In genomic region chr16:28218109-28218508, GRCh38 we compare ENCODE assay signal across 8 cellular contexts. TPM values are rescaled to one million over a fixed set of nuclear protein-coding genes. Genes with fewer than 3 reads are reported as not detected.
A peak's percentile ranks its signal among the peaks of the same experiment; 100 is the strongest.
DNase-seq lines count a peak whose midpoint lies in the region; ATAC-seq and TF ChIP-seq lines count a peak whose summit lies in the region.

No MANE protein-coding gene starts in this region.

- no peaks in the 10 kb centered on the region for H3K9me3 ChIP-seq in psoas muscle

- in situ Hi-C loops in astrocyte of the spinal cord (cut with HindIII; ENCODE audit: low sequenced_read_pairs), result no loop called here

- no peaks in the 10 kb centered on the region for H3K4me1 ChIP-seq in psoas muscle

- TF ChIP-seq CTCF in astrocyte of the spinal cord (IDR thresholded peaks at IDR 0.05; ENCODE audit: low read depth, low read length), result peak; percentile 63
- no peak for TF ChIP-seq CTCF in omental fat pad (IDR thresholded peaks at IDR 0.05)
- no peak for TF ChIP-seq CTCF in psoas muscle (IDR thresholded peaks at IDR 0.05)

- H3K4me3 ChIP-seq in astrocyte of the spinal cord (ENCODE audit: low read depth, low read length) (no peak overlapping the region), psoas muscle (no peak overlapping the region)

- CTCF ChIA-PET in HEK293T (lab: Yijun Ruan, JAX), result interaction anchor here (1.0 kb wide), 1 partner anchor 98 kb away, joined by 3 read pairs; no protein-coding TSS in a partner anchor

- peak; percentile 64 for DNase-seq in D341Med (ENCODE audit: low spot score)
- peak; percentile 55 for DNase-seq in HEK293T (ENCODE audit: extremely low spot score)
- peak; percentile 26 to 71 (median 57) for DNase-seq in T-helper 1 cell
- peak; percentile 40 for DNase-seq in astrocyte of the spinal cord (ENCODE audit: low read depth, low spot score)
- DNase-seq in mucosa of gallbladder (ENCODE audit: low spot score), result peak; percentile 40
- DNase-seq in NCI-H187 (lab: John Stamatoyannopoulos, UW), result no peak
- DNase-seq in omental fat pad (ENCODE audit: low spot score), result no peak
- no peak for DNase-seq in psoas muscle

- POLR2A ChIA-PET in HEK293T (lab: Yijun Ruan, JAX), result no interaction called here

- intact Hi-C loops in psoas muscle (cut with DNase I), result no loop called here

- no peaks in the 10 kb centered on the region for H3K27me3 ChIP-seq in psoas muscle (ENCODE audit: insufficient read depth in 3 of 3, low read length in 2 of 3)

- no peaks in the 10 kb centered on the region for H3K36me3 ChIP-seq in psoas muscle (ENCODE audit: insufficient read depth in 1 of 2, low read depth in 1 of 2)

- H3K27ac ChIP-seq in psoas muscle, result no peak overlapping the region

- no peak for ATAC-seq in omental fat pad (ENCODE audit: low FRiP score)
- no peak for ATAC-seq in psoas muscle

- 79 to 86% (median 82%) methylated on average over 4 of the region's 4 CpGs for WGBS in psoas muscle, 3 donors

TF ChIP-seq in HEK293T, 16 proteins besides CTCF, POLR2A, EP300 and RAD21:
- TF ChIP-seq LEF1 (IDR thresholded peaks at IDR 0.05; ENCODE audit: borderline replicate concordance), result no peak
- TF ChIP-seq FOXA1 (IDR thresholded peaks at IDR 0.05), result no peak
- no peak for TF ChIP-seq TARDBP (IDR thresholded peaks at IDR 0.05)
- no peak for TF ChIP-seq FOXM1 (IDR thresholded peaks at IDR 0.05; ENCODE audit: borderline replicate concordance)
- no peak for TF ChIP-seq L3MBTL2 (conservative IDR thresholded peaks at IDR 0.05)
- no peak for TF ChIP-seq ARNT (IDR thresholded peaks at IDR 0.05)
- TF ChIP-seq BHLHE40 (IDR thresholded peaks at IDR 0.05; ENCODE audit: borderline replicate concordance), result no peak
- TF ChIP-seq, protein P1, sequence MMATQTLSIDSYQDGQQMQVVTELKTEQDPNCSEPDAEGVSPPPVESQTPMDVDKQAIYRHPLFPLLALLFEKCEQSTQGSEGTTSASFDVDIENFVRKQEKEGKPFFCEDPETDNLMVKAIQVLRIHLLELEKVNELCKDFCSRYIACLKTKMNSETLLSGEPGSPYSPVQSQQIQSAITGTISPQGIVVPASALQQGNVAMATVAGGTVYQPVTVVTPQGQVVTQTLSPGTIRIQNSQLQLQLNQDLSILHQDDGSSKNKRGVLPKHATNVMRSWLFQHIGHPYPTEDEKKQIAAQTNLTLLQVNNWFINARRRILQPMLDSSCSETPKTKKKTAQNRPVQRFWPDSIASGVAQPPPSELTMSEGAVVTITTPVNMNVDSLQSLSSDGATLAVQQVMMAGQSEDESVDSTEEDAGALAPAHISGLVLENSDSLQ (IDR thresholded peaks at IDR 0.05), result no peak
- TF ChIP-seq NFRKB (IDR thresholded peaks at IDR 0.05), result no peak
- no peak for TF ChIP-seq CTBP1 (IDR thresholded peaks at IDR 0.05; ENCODE audit: borderline replicate concordance)
- no peak for TF ChIP-seq FOXK2 (IDR thresholded peaks at IDR 0.05)

RNA-seq across cellular contexts. Expression of gene XPO6, which starts 6.3 kb away (rescaled TPM):
- total RNA-seq in mucosa of gallbladder (88.4 TPM), omental fat pad (100 to 1,000 TPM in 2 of 4 donors, 10 to 100 TPM in 2; 59.5 to 162 (median 118) TPM), psoas muscle (10 to 100 TPM; 24.5 to 44.2 (median 27.0) TPM)
- 10 to 100 TPM; 16.7 to 46.5 (median 26.4) TPM for polyA plus RNA-seq in psoas muscle

Comparison
In these comparisons a context has a peak if more than half of its experiments do, and no peak if none do; other contexts are left out.
1. DNase-seq: peak in D341Med (single experiment), HEK293T (single experiment), T-helper 1 cell (5 of 5), astrocyte of the spinal cord (single experiment) and mucosa of gallbladder (single experiment); none in NCI-H187 (0 of 2), omental fat pad (single experiment) and psoas muscle (0 of 2).